Comparison of ENCODE assay signal across 1 cellular context in genomic region chr13:24459234-24459633, GRCh38.
A peak's percentile ranks its signal among the peaks of the same experiment; 100 is the strongest.
TF ChIP-seq lines count a peak whose summit lies in the region.

No MANE protein-coding gene starts in this region.

TF ChIP-seq in GM12878, 131 proteins besides CTCF, POLR2A, EP300 and RAD21 (continued from another document):
- TF ChIP-seq ZBTB4 (CRISPR knock-in tag; IDR thresholded peaks at IDR 0.05) = no peak
- peak; percentile 55 for TF ChIP-seq JUNB (IDR thresholded peaks at IDR 0.05)
- TF ChIP-seq CBFB (IDR thresholded peaks at IDR 0.05; ENCODE audit: low read depth) = no peak
- TF ChIP-seq YBX1 (IDR thresholded peaks at IDR 0.05) = no peak
- no peak for TF ChIP-seq SRF (IDR thresholded peaks at IDR 0.05; ENCODE audit: low read depth in 2 of 2, low read length in 2 of 2)
- no peak for TF ChIP-seq ATF2 (IDR thresholded peaks at IDR 0.05; ENCODE audit: low read length)
- TF ChIP-seq RUNX3 (IDR thresholded peaks at IDR 0.05; ENCODE audit: low read length) = peak; percentile 43; the same call in 1 of the 2 replicates
